In genomic region chrX:15410430-15410829, GRCh38 we compare ENCODE assay signal across 29 cellular contexts. TPM values are rescaled to one million over a fixed set of nuclear protein-coding genes. Genes with fewer than 3 reads are reported as not detected.
"Had no signal": no experiment of that assay in that cellular context is flagged by ENCODE, and none has a peak within 500 bp of the region (broad histone marks: within the 10 kb centered on the region; RNA-seq: fewer than 3 reads in every experiment).

No MANE protein-coding gene starts in this region.

- H3K36me3 Mint-ChIP-seq: immature natural killer cell, mesothelial cell of epicardium, naive B cell, natural killer cell had no signal

- H3K36me3 ChIP-seq: stomach, thyroid gland, transverse colon, upper lobe of left lung, vagina had no signal

- H3K27ac Mint-ChIP-seq: immature natural killer cell; mesothelial cell of epicardium; naive B cell; natural killer cell; stimulated activated naive B cell treated with anti-CD40 and anti-IgM and Interleukin-4, amounts not matched to agents 10 μg/mL and 1 μg/mL and 100 μg/mL, for 72 hours had no signal

- DNase-seq: hypothalamus; immature natural killer cell; kidney; left ventricle myocardium inferior; mesendoderm; naive B cell; natural killer cell; nucleus accumbens; psoas muscle; right lobe of liver; stimulated activated CD4-positive, alpha-beta T cell treated with anti-CD3 and anti-CD28 coated beads, Interleukin-1b, Interleukin-23, amount 100 ng/mL, for 48 hours; stimulated activated CD4-positive, alpha-beta T cell treated with anti-CD3 and anti-CD28 coated beads, Interleukin-2, amount 100 ng/mL, for 48 hours; stimulated activated CD4-positive, alpha-beta T cell treated with anti-CD3 and anti-CD28 coated beads, Interleukin-4, amount 100 ng/mL, for 4 hours; stimulated activated CD8-positive, alpha-beta memory T cell treated with anti-CD3 and anti-CD28 coated beads, Interleukin-4, amount 100 ng/mL, for 48 hours; stimulated activated naive B cell treated with anti-CD40 and anti-IgM and Interleukin-4, amounts not matched to agents 10 μg/mL and 1 μg/mL and 100 μg/mL, for 72 hours; stimulated activated naive CD8-positive, alpha-beta T cell treated with anti-CD3 and anti-CD28 coated beads, Interleukin-15, Interleukin-2, amounts not matched to agents 100 U/mL and 50 U/mL, for 24 hours; stomach; testis; thyroid gland; transverse colon; upper lobe of left lung had no signal

- FAIRE-seq: islet of Langerhans, kidney had no signal

- H3K9ac ChIP-seq: parathyroid adenoma had no signal

- H3K4me1 Mint-ChIP-seq: immature natural killer cell; naive B cell; natural killer cell; stimulated activated naive B cell treated with anti-CD40 and anti-IgM and Interleukin-4, amounts not matched to agents 10 μg/mL and 1 μg/mL and 100 μg/mL, for 72 hours had no signal

- H3K9me3 ChIP-seq: left ventricle myocardium inferior, psoas muscle, right lobe of liver, stomach, testis, thyroid gland, transverse colon, upper lobe of left lung, vagina had no signal

- H3K27me3 ChIP-seq: right lobe of liver, stomach, testis, thyroid gland, transverse colon, upper lobe of left lung, vagina had no signal

- H3K79me2 ChIP-seq: parathyroid adenoma had no signal

- H3K4me1 ChIP-seq: parathyroid adenoma, psoas muscle, right lobe of liver, stomach, testis, thyroid gland, transverse colon, vagina had no signal

- H3K4me3 Mint-ChIP-seq: immature natural killer cell; mesothelial cell of epicardium; naive B cell; natural killer cell; neural crest cell; stimulated activated naive B cell treated with anti-CD40 and anti-IgM and Interleukin-4, amounts not matched to agents 10 μg/mL and 1 μg/mL and 100 μg/mL, for 72 hours had no signal

- H3K27ac ChIP-seq: left ventricle myocardium inferior, parathyroid adenoma, psoas muscle, right lobe of liver, stomach, testis, thyroid gland, transverse colon, upper lobe of left lung, vagina had no signal

- H3K4me3 ChIP-seq: left ventricle myocardium inferior, lung, psoas muscle, right lobe of liver, smooth muscle cell, stomach, testis, thyroid gland, transverse colon, upper lobe of left lung, vagina had no signal

- H2AFZ ChIP-seq: parathyroid adenoma had no signal

- H3K4me2 ChIP-seq: smooth muscle cell had no signal

- H3K9me3 Mint-ChIP-seq: mesothelial cell of epicardium; natural killer cell; neural crest cell; stimulated activated naive B cell treated with anti-CD40 and anti-IgM and Interleukin-4, amounts not matched to agents 10 μg/mL and 1 μg/mL and 100 μg/mL, for 72 hours had no signal

RNA-seq across cellular contexts. Expression of gene VEGFD, which starts 26.2 kb away (rescaled TPM):
- total RNA-seq: mononuclear cell, natural killer cell, smooth muscle cell had no signal
- polyA plus RNA-seq: immature natural killer cell had no signal
